8 cellular contexts compared by ENCODE assay signal in the genomic region with DNA sequence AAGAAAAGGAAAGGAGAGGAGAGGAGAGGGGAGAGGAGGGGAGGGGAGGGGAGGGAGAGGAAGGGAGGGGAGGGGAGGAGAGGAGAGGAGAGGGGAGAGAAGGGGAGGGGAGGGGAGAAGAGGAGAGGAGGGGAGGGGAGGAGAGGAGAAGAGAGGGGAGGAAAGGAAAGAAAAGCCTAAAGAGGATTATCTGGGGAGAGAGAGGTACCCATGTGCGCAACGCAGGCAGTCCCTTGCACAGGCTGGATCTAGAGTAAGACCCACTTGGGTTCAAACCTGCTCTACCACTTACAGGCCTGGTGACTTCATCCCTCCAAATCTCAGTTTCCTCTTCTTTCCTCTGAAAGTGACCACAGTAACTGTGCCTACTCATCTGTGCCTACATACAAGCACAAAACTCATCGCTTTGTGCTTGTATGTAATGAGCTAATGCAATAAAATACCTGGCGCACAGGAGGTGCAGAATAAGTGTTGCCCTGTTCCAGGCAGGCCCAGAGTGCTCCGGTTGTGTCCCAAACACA. TPM values are rescaled to one million over a fixed set of nuclear protein-coding genes. Genes with fewer than 3 reads are reported as not detected.
DNase-seq lines count a peak whose midpoint lies in the region; ATAC-seq and TF ChIP-seq lines count a peak whose summit lies in the region.

No MANE protein-coding gene starts in this region.

- peak overlapping the region; percentile 92 for H3K4me3 Mint-ChIP-seq in activated T-helper 17 cell treated with anti-CD3 and anti-CD28 coated beads, Interleukin-2, amount 50 U/mL, for 72 hours

- H3K4me1 Mint-ChIP-seq in activated T-helper 17 cell treated with anti-CD3 and anti-CD28 coated beads, Interleukin-2, amount 50 U/mL, for 72 hours = peaks cover 19% of the 10 kb centered on the region

- ATAC-seq in activated T-helper 17 cell treated with anti-CD3 and anti-CD28 coated beads, Interleukin-2, amount 50 U/mL, for 72 hours (replicated peaks) = peak; percentile 84
- no peak for ATAC-seq in foreskin keratinocyte

- no peaks in the 10 kb centered on the region for H3K27me3 ChIP-seq in muscle layer of duodenum (ENCODE audit: low read depth, low read length)
- H3K27me3 ChIP-seq in foreskin keratinocyte = no peaks in the 10 kb centered on the region

- H3K36me3 ChIP-seq in muscle layer of duodenum (ENCODE audit: control insufficient read depth in 1 of 2, insufficient read depth in 2 of 2, low read length in 2 of 2) = no peaks in the 10 kb centered on the region

- H3K4me1 ChIP-seq in muscle layer of duodenum (ENCODE audit: control insufficient read depth in 1 of 2, insufficient read depth in 2 of 2, low read length in 2 of 2) (peaks cover 19 to 38% of the 10 kb centered on the region in 2 donors), foreskin keratinocyte (no peaks in the 10 kb centered on the region)

- in situ Hi-C loops in KBM-7 (cut with MboI; ENCODE audit: low pct_unique_long_range_greater_than_20kb, low sequenced_read_pairs) (no loop called here), G401 (cut with HindIII; ENCODE audit: low sequenced_read_pairs) (no loop called here)

- peak overlapping the region; percentile 90 for H3K27ac Mint-ChIP-seq in activated T-helper 17 cell treated with anti-CD3 and anti-CD28 coated beads, Interleukin-2, amount 50 U/mL, for 72 hours

- peak; percentile 61 for DNase-seq in CD1c-positive myeloid dendritic cell (ENCODE audit: extremely low spot score)
- DNase-seq in KBM-7 = peak; percentile 26
- no peak for DNase-seq in GM10266 (ENCODE audit: extremely low spot score)
- no peak for DNase-seq in NCI-H146 (lab: John Stamatoyannopoulos, UW)
- no peak for DNase-seq in G401 (ENCODE audit: low spot score)
- DNase-seq in foreskin keratinocyte = no peak

- H3K9me3 Mint-ChIP-seq in activated T-helper 17 cell treated with anti-CD3 and anti-CD28 coated beads, Interleukin-2, amount 50 U/mL, for 72 hours = no peaks in the 10 kb centered on the region

- H3K4me3 ChIP-seq in muscle layer of duodenum (ENCODE audit: low read depth in 1 of 2, low read length in 2 of 2) = peak overlapping the region; percentile 13 to 98

- H3K36me3 Mint-ChIP-seq in activated T-helper 17 cell treated with anti-CD3 and anti-CD28 coated beads, Interleukin-2, amount 50 U/mL, for 72 hours (ENCODE audit: low read depth) = peaks cover 38% of the 10 kb centered on the region

- H3K27ac ChIP-seq in muscle layer of duodenum (ENCODE audit: low read length) (no peak overlapping the region), foreskin keratinocyte (no peak overlapping the region)

- no peaks in the 10 kb centered on the region for H3K27me3 Mint-ChIP-seq in activated T-helper 17 cell treated with anti-CD3 and anti-CD28 coated beads, Interleukin-2, amount 50 U/mL, for 72 hours

- H3K9me3 ChIP-seq in muscle layer of duodenum (ENCODE audit: control insufficient read depth in 1 of 2, low read length in 2 of 2) = no peaks in the 10 kb centered on the region

- TF ChIP-seq CTCF in GM10266 (IDR thresholded peaks at IDR 0.05; ENCODE audit: control insufficient read depth, insufficient read depth, low read depth, missing control alignments) (no peak), foreskin keratinocyte (conservative IDR thresholded peaks at IDR 0.05) (no peak)

RNA-seq across cellular contexts. Expression of a gene that starts 0.8 kb away (rescaled TPM):
- total RNA-seq in activated T-helper 17 cell treated with anti-CD3 and anti-CD28 coated beads, Interleukin-2, amount 50 U/mL, for 72 hours = 10 to 100 TPM; 74.0 to 83.7 TPM
- 41.7 and 48.4 TPM in 2 replicates for total RNA-seq in G401 (2014; rRNA removed; shearing (Covaris generic))
- total RNA-seq in foreskin keratinocyte = 23.5 and 25.3 TPM in 2 replicates
- polyA plus RNA-seq in foreskin keratinocyte = 28.4 and 35.9 TPM in 2 replicates

RNA-seq across cellular contexts. Expression of a gene that starts 30.4 kb away (rescaled TPM):
- under 1 TPM; 0.16 to 0.45 TPM for total RNA-seq in activated T-helper 17 cell treated with anti-CD3 and anti-CD28 coated beads, Interleukin-2, amount 50 U/mL, for 72 hours
- total RNA-seq in G401 (2014; rRNA removed; shearing (Covaris generic)) = 7.0 and 11.4 TPM in 2 replicates
- 0.03 and 0.04 TPM in 2 replicates for total RNA-seq in foreskin keratinocyte
- under 0.01 TPM in 1 of 2 replicates, not detected in the other for polyA plus RNA-seq in foreskin keratinocyte

RNA-seq across cellular contexts. Expression of a gene that starts 32.8 kb away (rescaled TPM):
- 10 to 100 TPM; 64.0 to 75.5 TPM for total RNA-seq in activated T-helper 17 cell treated with anti-CD3 and anti-CD28 coated beads, Interleukin-2, amount 50 U/mL, for 72 hours
- total RNA-seq in G401 (2014; rRNA removed; shearing (Covaris generic)) = 4.9 and 9.3 TPM in 2 replicates
- 6.2 and 8.8 TPM in 2 replicates for total RNA-seq in foreskin keratinocyte
- 6.3 and 9.9 TPM in 2 replicates for polyA plus RNA-seq in foreskin keratinocyte

Comparison
In these comparisons a context has a peak if more than half of its experiments do, and no peak if none do; other contexts are left out.
1. DNase-seq: peak in CD1c-positive myeloid dendritic cell (single experiment) and KBM-7 (single experiment); none in GM10266 (single experiment), NCI-H146 (single experiment), G401 (single experiment) and foreskin keratinocyte (0 of 2).